In genomic region chr19:14368011-14368513, GRCh38 we compare ENCODE assay signal across 9 cellular contexts. TPM values are rescaled to one million over a fixed set of nuclear protein-coding genes. Genes with fewer than 3 reads are reported as not detected.
DNase-seq lines count a peak whose midpoint lies in the region; ATAC-seq, FAIRE-seq and TF ChIP-seq lines count a peak whose summit lies in the region.
"Had no signal": no experiment of that assay in that cellular context is flagged by ENCODE, and none has a peak within 500 bp of the region (broad histone marks: within the 10 kb centered on the region; RNA-seq: fewer than 3 reads in every experiment).

No MANE protein-coding gene starts in this region.

- H3K27ac ChIP-seq in CD8-positive, alpha-beta T cell (ENCODE audit: low read depth, low read length), result peak overlapping the region; percentile 100
- H3K27ac ChIP-seq in naive thymus-derived CD4-positive, alpha-beta T cell (ENCODE audit: low read depth, low read length), result peak overlapping the region; percentile 99
- peak overlapping the region in 1 of 2 donors; percentile 94 for H3K27ac ChIP-seq in left lung

- H3K27ac Mint-ChIP-seq in CD8-positive, alpha-beta T cell, result peak overlapping the region; percentile 99
- peak overlapping the region; percentile 90 for H3K27ac Mint-ChIP-seq in activated T-helper 1 cell treated with anti-CD3 and anti-CD28 coated beads, Interleukin-12 subunit alpha, Interleukin-12 subunit beta, Interleukin-2, Interleukin-4 antibody, amounts not matched to agents 30 ng/mL and 10 ng/mL and 1 ng/mL, durations not matched to agents 14 hours and 24 hours and 36 hours
- peak overlapping the region; percentile 93 to 100 (median 98) for H3K27ac Mint-ChIP-seq in naive thymus-derived CD4-positive, alpha-beta T cell

- no peak for FAIRE-seq in frontal cortex (lab: Jason Lieb, UNC)

- no peaks in the 10 kb centered on the region for H3K27me3 Mint-ChIP-seq in CD8-positive, alpha-beta T cell (ENCODE audit: low read depth)
- H3K27me3 Mint-ChIP-seq in activated T-helper 1 cell treated with anti-CD3 and anti-CD28 coated beads, Interleukin-12 subunit alpha, Interleukin-12 subunit beta, Interleukin-2, Interleukin-4 antibody, amounts not matched to agents 30 ng/mL and 10 ng/mL and 1 ng/mL, durations not matched to agents 14 hours and 24 hours and 36 hours (ENCODE audit: insufficient read depth), result no peaks in the 10 kb centered on the region
- no peaks in the 10 kb centered on the region for H3K27me3 Mint-ChIP-seq in naive thymus-derived CD4-positive, alpha-beta T cell

- peak overlapping the region; percentile 19 for H3K4me3 Mint-ChIP-seq in CD8-positive, alpha-beta T cell
- H3K4me3 Mint-ChIP-seq in activated T-helper 1 cell treated with anti-CD3 and anti-CD28 coated beads, Interleukin-12 subunit alpha, Interleukin-12 subunit beta, Interleukin-2, Interleukin-4 antibody, amounts not matched to agents 30 ng/mL and 10 ng/mL and 1 ng/mL, durations not matched to agents 14 hours and 24 hours and 36 hours, result peak overlapping the region; percentile 34
- peak overlapping the region; percentile 42 to 78 (median 72) for H3K4me3 Mint-ChIP-seq in naive thymus-derived CD4-positive, alpha-beta T cell

- no peaks in the 10 kb centered on the region for H3K36me3 ChIP-seq in CD8-positive, alpha-beta T cell (ENCODE audit: insufficient read depth, low read length)
- H3K36me3 ChIP-seq in naive thymus-derived CD4-positive, alpha-beta T cell (ENCODE audit: control insufficient read depth in 2 of 3, insufficient read depth in 3 of 3, low read length in 3 of 3), result no peaks in the 10 kb centered on the region
- H3K36me3 ChIP-seq in left lung, result no peaks in the 10 kb centered on the region

- POLR2A ChIA-PET in CD8-positive, alpha-beta T cell (lab: Charles Lee), result interaction anchor here (1.1 to 3.6 kb wide), 4 partner anchors 10 to 139 kb away, joined by 3 to 46 read pairs (median 4); partner anchors contain the start of gene ADGRE5
- POLR2A ChIA-PET in naive thymus-derived CD4-positive, alpha-beta T cell (lab: Charles Lee), result interaction anchor here (0.6 to 23.0 kb wide), 5 partner anchors 8 to 594 kb away, joined by 3 to 433 read pairs (median 4); partner anchors contain the start of genes ADGRE5 and C19orf53

- peaks cover 2% of the 10 kb centered on the region for H3K36me3 Mint-ChIP-seq in CD8-positive, alpha-beta T cell
- H3K36me3 Mint-ChIP-seq in activated T-helper 1 cell treated with anti-CD3 and anti-CD28 coated beads, Interleukin-12 subunit alpha, Interleukin-12 subunit beta, Interleukin-2, Interleukin-4 antibody, amounts not matched to agents 30 ng/mL and 10 ng/mL and 1 ng/mL, durations not matched to agents 14 hours and 24 hours and 36 hours (ENCODE audit: low read depth), result peaks cover 5% of the 10 kb centered on the region
- peaks cover 0 to 11% (median 0%) of the 10 kb centered on the region in 5 donors for H3K36me3 Mint-ChIP-seq in naive thymus-derived CD4-positive, alpha-beta T cell

- no peak for TF ChIP-seq CTCF in CD8-positive, alpha-beta T cell (IDR thresholded peaks at IDR 0.05)
- TF ChIP-seq CTCF in left lung (IDR thresholded peaks at IDR 0.05), result no peak

- intact Hi-C loops in CD8-positive, alpha-beta T cell (cut with DNase I, micrococcal nuclease), result loop anchor here (5.0 kb wide), 2 partner anchors 154 to 231 kb away; partner anchors contain the start of gene ASF1B (in 1 of the 2)
- intact Hi-C loops in activated T-helper 1 cell treated with anti-CD3 and anti-CD28 coated beads, Interleukin-12 subunit alpha, Interleukin-12 subunit beta, Interleukin-2, Interleukin-4 antibody, amounts not matched to agents 30 ng/mL and 10 ng/mL and 1 ng/mL, durations not matched to agents 14 hours and 24 hours and 36 hours (cut with micrococcal nuclease), result loop anchor here (1.0 to 10.0 kb wide), 7 partner anchors 13 to 521 kb away; partner anchors contain the start of genes ADGRE5, DDX39A and RFX1
- intact Hi-C loops in naive thymus-derived CD4-positive, alpha-beta T cell (cut with micrococcal nuclease), result loop anchor here (1.0 to 10.0 kb wide), 8 partner anchors 13 to 1586 kb away; partner anchors contain the start of genes ADGRE5 (in 1 of the 2), DDX39A (in 1 of the 2), IER2 (in 1 of the 2) and JUNB (in 1 of the 2)
- intact Hi-C loops in left lung (cut with DNase I), result no loop called here

- H3K4me3 ChIP-seq in CD8-positive, alpha-beta T cell (ENCODE audit: low read depth, low read length), result no peak overlapping the region
- H3K4me3 ChIP-seq in naive thymus-derived CD4-positive, alpha-beta T cell (ENCODE audit: low read length), result no peak overlapping the region
- no peak overlapping the region for H3K4me3 ChIP-seq in left lung

- H3K9me3 ChIP-seq in CD8-positive, alpha-beta T cell (ENCODE audit: low read length), result no peaks in the 10 kb centered on the region
- H3K9me3 ChIP-seq in naive thymus-derived CD4-positive, alpha-beta T cell (ENCODE audit: control insufficient read depth in 2 of 3, low read length in 3 of 3), result no peaks in the 10 kb centered on the region
- no peaks in the 10 kb centered on the region for H3K9me3 ChIP-seq in left lung

- peak; percentile 19 for ATAC-seq in CD8-positive, alpha-beta T cell
- ATAC-seq in naive thymus-derived CD4-positive, alpha-beta T cell, result peak; percentile 44
- no peak for ATAC-seq in left lung

- CTCF ChIA-PET in CD8-positive, alpha-beta T cell (lab: Charles Lee), result interaction anchor here (10.6 kb wide), 1 partner anchor 14 kb away, joined by 118 read pairs; the partner anchor contains the start of gene ADGRE5
- CTCF ChIA-PET in naive thymus-derived CD4-positive, alpha-beta T cell (lab: Charles Lee), result interaction anchor here (0.6 to 1.4 kb wide), 3 partner anchors 12 to 19 kb away, joined by 3 read pairs; no protein-coding TSS in a partner anchor

- H3K4me1 ChIP-seq in CD8-positive, alpha-beta T cell (ENCODE audit: insufficient read depth, low read length), result peaks cover 81% of the 10 kb centered on the region
- H3K4me1 ChIP-seq in naive thymus-derived CD4-positive, alpha-beta T cell (ENCODE audit: control insufficient read depth in 2 of 2, insufficient read depth in 2 of 2, low read length in 2 of 2), result peaks cover 64 to 83% of the 10 kb centered on the region in 2 donors
- H3K4me1 ChIP-seq in left lung, result peaks cover 7 to 94% of the 10 kb centered on the region in 2 donors

- no peaks in the 10 kb centered on the region for H3K27me3 ChIP-seq in CD8-positive, alpha-beta T cell (ENCODE audit: insufficient read depth, low read length)
- H3K27me3 ChIP-seq in naive thymus-derived CD4-positive, alpha-beta T cell (ENCODE audit: control insufficient read depth in 2 of 2, insufficient read depth in 2 of 2, low read length in 2 of 2), result no peaks in the 10 kb centered on the region
- H3K27me3 ChIP-seq in left lung, result no peaks in the 10 kb centered on the region

- no peak for DNase-seq in CD8-positive, alpha-beta T cell
- peak; percentile 40 for DNase-seq in M059J (ENCODE audit: low read depth)
- DNase-seq in activated T-helper 1 cell treated with anti-CD3 and anti-CD28 coated beads, Interleukin-12 subunit alpha, Interleukin-12 subunit beta, Interleukin-2, Interleukin-4 antibody, amounts not matched to agents 30 ng/mL and 10 ng/mL and 1 ng/mL, durations not matched to agents 14 hours and 24 hours and 36 hours (ENCODE audit: low spot score), result peak; percentile 58
- DNase-seq in naive thymus-derived CD4-positive, alpha-beta T cell, result peak in 7 of 9 donors; percentile 63 to 92 (median 86)
- no peak for DNase-seq in NCI-H524 (lab: John Stamatoyannopoulos, UW)
- DNase-seq in NCI-H146 (lab: John Stamatoyannopoulos, UW), result no peak
- DNase-seq in left lung, result no peak
- DNase-seq in frontal cortex (ENCODE audit: low spot score in 2 of 2), result no peak
- DNase-seq: NK-92 treated with Interleukin-12 subunit alpha and Interleukin-12 subunit beta, amount 100 ng/mL, for 24 hours had no signal

- H3K9me3 Mint-ChIP-seq in CD8-positive, alpha-beta T cell, result no peaks in the 10 kb centered on the region
- H3K9me3 Mint-ChIP-seq in activated T-helper 1 cell treated with anti-CD3 and anti-CD28 coated beads, Interleukin-12 subunit alpha, Interleukin-12 subunit beta, Interleukin-2, Interleukin-4 antibody, amounts not matched to agents 30 ng/mL and 10 ng/mL and 1 ng/mL, durations not matched to agents 14 hours and 24 hours and 36 hours, result no peaks in the 10 kb centered on the region
- peaks cover 0 to 2% (median 0%) of the 10 kb centered on the region in 11 donors for H3K9me3 Mint-ChIP-seq in naive thymus-derived CD4-positive, alpha-beta T cell

- H3K4me1 Mint-ChIP-seq in CD8-positive, alpha-beta T cell (ENCODE audit: low read depth), result peaks cover 67% of the 10 kb centered on the region
- H3K4me1 Mint-ChIP-seq in activated T-helper 1 cell treated with anti-CD3 and anti-CD28 coated beads, Interleukin-12 subunit alpha, Interleukin-12 subunit beta, Interleukin-2, Interleukin-4 antibody, amounts not matched to agents 30 ng/mL and 10 ng/mL and 1 ng/mL, durations not matched to agents 14 hours and 24 hours and 36 hours (ENCODE audit: low read depth), result peaks cover 80% of the 10 kb centered on the region
- H3K4me1 Mint-ChIP-seq in naive thymus-derived CD4-positive, alpha-beta T cell, result peaks cover 43 to 81% (median 67%) of the 10 kb centered on the region in 7 donors

RNA-seq across cellular contexts. Expression of gene ADGRE5, which starts 13.2 kb away (rescaled TPM):
- total RNA-seq in CD8-positive, alpha-beta T cell, result 100 to 1,000 TPM; 822 to 834 TPM
- 13.0 and 13.8 TPM in 2 replicates for total RNA-seq in M059J (2014; rRNA removed; shearing (Covaris generic))
- total RNA-seq in activated T-helper 1 cell treated with anti-CD3 and anti-CD28 coated beads, Interleukin-12 subunit alpha, Interleukin-12 subunit beta, Interleukin-2, Interleukin-4 antibody, amounts not matched to agents 30 ng/mL and 10 ng/mL and 1 ng/mL, durations not matched to agents 14 hours and 24 hours and 36 hours, result 219 and 226 TPM in 2 replicates
- total RNA-seq in naive thymus-derived CD4-positive, alpha-beta T cell, result 1,000 to 10,000 TPM in 1 of 5 experiments, 100 to 1,000 TPM in 4; 128 to 1,529 (median 215) TPM
- polyA plus RNA-seq in naive thymus-derived CD4-positive, alpha-beta T cell, result 100 to 1,000 TPM; 122 to 214 TPM
- 100 to 1,000 TPM; 173 to 237 TPM for total RNA-seq in left lung
- 0.82 TPM for total RNA-seq in frontal cortex

RNA-seq across cellular contexts. Expression of gene DDX39A, which starts 51.1 kb away (rescaled TPM):
- 100 to 1,000 TPM; 342 to 372 TPM for total RNA-seq in CD8-positive, alpha-beta T cell
- total RNA-seq in M059J (2014; rRNA removed; shearing (Covaris generic)), result 56.1 and 65.3 TPM in 2 replicates
- 273 and 287 TPM in 2 replicates for total RNA-seq in activated T-helper 1 cell treated with anti-CD3 and anti-CD28 coated beads, Interleukin-12 subunit alpha, Interleukin-12 subunit beta, Interleukin-2, Interleukin-4 antibody, amounts not matched to agents 30 ng/mL and 10 ng/mL and 1 ng/mL, durations not matched to agents 14 hours and 24 hours and 36 hours
- total RNA-seq in naive thymus-derived CD4-positive, alpha-beta T cell, result 100 to 1,000 TPM; 135 to 288 (median 215) TPM
- polyA plus RNA-seq in naive thymus-derived CD4-positive, alpha-beta T cell, result 100 to 1,000 TPM in 1 of 2 donors, 10 to 100 TPM in 1; 98.6 to 134 TPM
- total RNA-seq in left lung, result 10 to 100 TPM; 42.5 to 90.1 TPM
- total RNA-seq in frontal cortex, result 29.8 TPM

Comparison
In these comparisons a context has a peak if more than half of its experiments do, and no peak if none do; other contexts are left out.
1. DNase-seq: peak in M059J (single experiment), activated T-helper 1 cell treated with anti-CD3 and anti-CD28 coated beads, Interleukin-12 subunit alpha, Interleukin-12 subunit beta, Interleukin-2, Interleukin-4 antibody, amounts not matched to agents 30 ng/mL and 10 ng/mL and 1 ng/mL, durations not matched to agents 14 hours and 24 hours and 36 hours (single experiment) and naive thymus-derived CD4-positive, alpha-beta T cell (7 of 9); none in CD8-positive, alpha-beta T cell (0 of 7), NCI-H524 (0 of 2), NCI-H146 (single experiment), left lung (0 of 2) and frontal cortex (0 of 2).
2. H3K4me3 Mint-ChIP-seq: peak in every context shown above with its lines; median percentile 72 in naive thymus-derived CD4-positive, alpha-beta T cell; 34 in activated T-helper 1 cell treated with anti-CD3 and anti-CD28 coated beads, Interleukin-12 subunit alpha, Interleukin-12 subunit beta, Interleukin-2, Interleukin-4 antibody, amounts not matched to agents 30 ng/mL and 10 ng/mL and 1 ng/mL, durations not matched to agents 14 hours and 24 hours and 36 hours; 19 in CD8-positive, alpha-beta T cell.
3. intact Hi-C loops: an anchor here in CD8-positive, alpha-beta T cell (5.0 kb wide), activated T-helper 1 cell treated with anti-CD3 and anti-CD28 coated beads, Interleukin-12 subunit alpha, Interleukin-12 subunit beta, Interleukin-2, Interleukin-4 antibody, amounts not matched to agents 30 ng/mL and 10 ng/mL and 1 ng/mL, durations not matched to agents 14 hours and 24 hours and 36 hours (1.0 to 10.0 kb wide) and naive thymus-derived CD4-positive, alpha-beta T cell (1.0 to 10.0 kb wide); none called in left lung.
4. Peak in every context shown above with its lines, with median percentiles within 50 percentile points of each other: H3K27ac Mint-ChIP-seq.